Comparison of ENCODE assay signal across 11 cellular contexts in genomic region chr10:125093199-125093841, GRCh38.
DNase-seq lines count a peak whose midpoint lies in the region; ATAC-seq, FAIRE-seq and TF ChIP-seq lines count a peak whose summit lies in the region.
"Had no signal": no experiment of that assay in that cellular context is flagged by ENCODE, and none has a peak within 500 bp of the region (broad histone marks: within the 10 kb centered on the region; RNA-seq: fewer than 3 reads in every experiment).

No MANE protein-coding gene starts in this region.

- peak overlapping the region; percentile 40 for H3K4me2 ChIP-seq in osteoblast (ENCODE audit: insufficient read depth, low read length)

- H3K36me3 ChIP-seq in ACC112 (ENCODE audit: insufficient read depth, low read length) (peaks cover 3% of the 10 kb centered on the region; the same call in 1 of the 2 replicates), adipocyte (ENCODE audit: control insufficient read depth, insufficient read depth, low read length, severe bottlenecking) (no peaks in the 10 kb centered on the region), cardiac muscle cell (no peaks in the 10 kb centered on the region), osteoblast (ENCODE audit: insufficient read depth, low read length) (peaks cover 5% of the 10 kb centered on the region)

- H3K9ac ChIP-seq in adipocyte (ENCODE audit: low read length): peak overlapping the region; percentile 59

- no peak overlapping the region for H2AFZ ChIP-seq in ACC112 (ENCODE audit: low read length, unreplicated experiment)
- no peak overlapping the region for H2AFZ ChIP-seq in osteoblast (ENCODE audit: low read length)

- no peak for ATAC-seq in HG03159 (IDR thresholded peaks at IDR 0.05; ENCODE audit: unreplicated experiment)

- peaks cover 58% of the 10 kb centered on the region for H4K20me1 ChIP-seq in osteoblast (ENCODE audit: insufficient read depth, low read length)

- H3K79me2 ChIP-seq in ACC112 (ENCODE audit: control insufficient read depth, insufficient read depth, low read length, unreplicated experiment) (peaks cover 89% of the 10 kb centered on the region), osteoblast (ENCODE audit: insufficient read depth, low read length) (peaks cover 97% of the 10 kb centered on the region)

- H3K4me1 ChIP-seq in ACC112 (ENCODE audit: control insufficient read depth, insufficient read depth, low read length, unreplicated experiment) (peaks cover 54% of the 10 kb centered on the region), adipocyte (ENCODE audit: control insufficient read depth, insufficient read depth, low read length) (peaks cover 51% of the 10 kb centered on the region), cardiac muscle cell (ENCODE audit: low read depth) (peaks cover 15% of the 10 kb centered on the region), osteoblast (ENCODE audit: insufficient read depth, low read length) (peaks cover 28% of the 10 kb centered on the region)

- H3K9me3 ChIP-seq in adipocyte (ENCODE audit: control insufficient read depth, low read length) (no peaks in the 10 kb centered on the region), cardiac muscle cell (ENCODE audit: low read depth) (no peaks in the 10 kb centered on the region), osteoblast (ENCODE audit: low read depth, low read length) (no peaks in the 10 kb centered on the region)

- DNase-seq in adipocyte (ENCODE audit: low read depth): peak; percentile 86
- peak; percentile 30 to 76 for DNase-seq in cardiac muscle cell (ENCODE audit: low read depth in 1 of 2, low spot score in 1 of 2)
- DNase-seq in osteoblast (ENCODE audit: insufficient read length, low spot score, missing footprints): no peak
- no peak for DNase-seq in NCI-H446 (lab: John Stamatoyannopoulos, UW)
- no peak for DNase-seq in AML-193 (lab: John Stamatoyannopoulos, UW)
- DNase-seq in D721Med (ENCODE audit: insufficient read length, low spot score): no peak
- DNase-seq: NCI-H2171 had no signal

- H3K27me3 ChIP-seq in ACC112 (ENCODE audit: insufficient read depth, low read length) (no peaks in the 10 kb centered on the region), adipocyte (replicated peaks; ENCODE audit: control insufficient read depth, insufficient read depth, low read length) (no peaks in the 10 kb centered on the region), cardiac muscle cell (no peaks in the 10 kb centered on the region), osteoblast (ENCODE audit: insufficient read depth, low read length) (no peaks in the 10 kb centered on the region)

- TF ChIP-seq CTCF in cardiac muscle cell (IDR thresholded peaks at IDR 0.05; ENCODE audit: low read depth, low read length) (no peak), osteoblast (IDR thresholded peaks at IDR 0.05; ENCODE audit: extremely low read depth, low read depth, low read length) (no peak), D721Med (IDR thresholded peaks at IDR 0.05; ENCODE audit: insufficient read depth, missing control alignments) (no peak)

- no peak for FAIRE-seq in D721Med (lab: Jason Lieb, UNC)
- FAIRE-seq: frontal cortex, GM12892 had no signal

- H3K4me3 ChIP-seq in ACC112 (ENCODE audit: low read depth, low read length) (no peak overlapping the region), adipocyte (ENCODE audit: low read length) (peak overlapping the region; percentile 71), cardiac muscle cell (no peak overlapping the region), osteoblast (ENCODE audit: insufficient read depth, low read length) (no peak overlapping the region)

- H3K27ac ChIP-seq in ACC112 (ENCODE audit: low read depth, low read length) (peak overlapping the region; percentile 61), cardiac muscle cell (peak overlapping the region; percentile 55), osteoblast (ENCODE audit: low read depth, low read length) (peak overlapping the region; percentile 37)

Comparison
In these comparisons a context has a peak if more than half of its experiments do, and no peak if none do; other contexts are left out.
1. DNase-seq: peak in adipocyte (single experiment) and cardiac muscle cell (2 of 2); none in osteoblast (single experiment), NCI-H446 (0 of 2), AML-193 (0 of 2) and D721Med (single experiment).
2. Peak in every context shown above with its lines, with median percentiles within 50 percentile points of each other: H3K27ac ChIP-seq.